25 cellular contexts compared by ENCODE assay signal in genomic region chr2:95018861-95019550, GRCh38. TPM values are rescaled to one million over a fixed set of nuclear protein-coding genes. Genes with fewer than 3 reads are reported as not detected.
A peak's percentile ranks its signal among the peaks of the same experiment; 100 is the strongest.
DNase-seq lines count a peak whose midpoint lies in the region; ATAC-seq, FAIRE-seq and TF ChIP-seq lines count a peak whose summit lies in the region.
"Had no signal": no experiment of that assay in that cellular context is flagged by ENCODE, and none has a peak within 500 bp of the region (broad histone marks: within the 10 kb centered on the region; RNA-seq: fewer than 3 reads in every experiment).

No MANE protein-coding gene starts in this region.

- H3K4ac ChIP-seq in H9 (ENCODE audit: low read depth, low read length) = no peak overlapping the region

- no peak overlapping the region for H2AFZ ChIP-seq in H9 (ENCODE audit: low read length)

- no peak overlapping the region for H3K18ac ChIP-seq in H9 (ENCODE audit: insufficient read length, low read depth, low read length)

- H2BK120ac ChIP-seq in H9 (ENCODE audit: low read depth, low read length, poor library complexity, severe bottlenecking) = no peak overlapping the region

- H3K4me3 Mint-ChIP-seq in H9 (no peak overlapping the region), nephron (no peak overlapping the region), mesothelial cell of epicardium (no peak overlapping the region)
- no peak overlapping the region for H3K4me3 Mint-ChIP-seq in activated CD4-positive, alpha-beta T cell treated with anti-CD3 and anti-CD28 coated beads, Interleukin-2, amount 10 ng/mL, durations not matched to agents 7 days and 5 days
- H3K4me3 Mint-ChIP-seq: brain; CD8-positive, alpha-beta memory T cell; immature natural killer cell; stimulated activated naive B cell treated with anti-CD40 and anti-IgM and Interleukin-4, amounts not matched to agents 10 μg/mL and 1 μg/mL and 100 μg/mL, for 72 hours; T-cell had no signal

- H3K9me3 ChIP-seq in H9 (ENCODE audit: control insufficient read depth, low read depth, low read length) (no peaks in the 10 kb centered on the region), esophagus squamous epithelium (no peaks in the 10 kb centered on the region), gastrocnemius medialis (no peaks in the 10 kb centered on the region)

- H3K27me3 ChIP-seq in H9 (ENCODE audit: insufficient read depth, low read length) (peaks cover 5% of the 10 kb centered on the region; the same call in 1 of the 2 replicates), esophagus squamous epithelium (peaks cover 0 to 28% (median 0%) of the 10 kb centered on the region in 4 donors), gastrocnemius medialis (peaks cover 0 to 15% (median 13%) of the 10 kb centered on the region in 3 donors)

- DNase-seq in H9 (no peak), RPMI8226 (peak; percentile 78), esophagus squamous epithelium (lab: John Stamatoyannopoulos, UW) (no peak), mesothelial cell of epicardium (ENCODE audit: low spot score in 2 of 2, unreplicated experiment in 2 of 2) (no peak), GM12891 (ENCODE audit: insufficient read length, low spot score) (no peak), gastrocnemius medialis (no peak)
- no peak for DNase-seq in activated CD4-positive, alpha-beta T cell treated with anti-CD3 and anti-CD28 coated beads, Interleukin-2, amount 10 ng/mL, durations not matched to agents 7 days and 5 days
- DNase-seq: activated CD4-positive, alpha-beta T cell treated with anti-CD3 and anti-CD28 coated beads for 48 hours; CD8-positive, alpha-beta memory T cell; GF-D8; immature natural killer cell; KBM-7; NCI-H2227 treated with DMSO at 0.1 percent for 48 hours; NCI-H82; occipital lobe; retina; stimulated activated naive B cell treated with anti-CD40 and anti-IgM and Interleukin-4, amounts not matched to agents 10 μg/mL and 1 μg/mL and 100 μg/mL, for 72 hours; T-cell had no signal

- peaks cover 4% of the 10 kb centered on the region; the same call in 1 of the 2 replicates for H3K4me1 ChIP-seq in H9 (ENCODE audit: insufficient read depth, low read length)
- H3K4me1 ChIP-seq in esophagus squamous epithelium = peaks cover 13 to 94% (median 28%) of the 10 kb centered on the region in 3 donors
- no peaks in the 10 kb centered on the region for H3K4me1 ChIP-seq in gastrocnemius medialis

- no peak overlapping the region for H2AK5ac ChIP-seq in H9 (ENCODE audit: insufficient read length, low read length)

- H3K27me3 Mint-ChIP-seq in H9 (ENCODE audit: low read depth) (peaks cover 54% of the 10 kb centered on the region), nephron (ENCODE audit: low read depth) (peaks cover 57% of the 10 kb centered on the region), mesothelial cell of epicardium (ENCODE audit: low read depth) (peaks cover 66% of the 10 kb centered on the region)
- no peaks in the 10 kb centered on the region for H3K27me3 Mint-ChIP-seq in activated CD4-positive, alpha-beta T cell treated with anti-CD3 and anti-CD28 coated beads, Interleukin-2, amount 10 ng/mL, durations not matched to agents 7 days and 5 days

- no peaks in the 10 kb centered on the region for H3K9me3 Mint-ChIP-seq in H9
- H3K9me3 Mint-ChIP-seq in nephron = peaks cover 2% of the 10 kb centered on the region
- H3K9me3 Mint-ChIP-seq in mesothelial cell of epicardium = no peaks in the 10 kb centered on the region
- H3K9me3 Mint-ChIP-seq in activated CD4-positive, alpha-beta T cell treated with anti-CD3 and anti-CD28 coated beads, Interleukin-2, amount 10 ng/mL, durations not matched to agents 7 days and 5 days = no peaks in the 10 kb centered on the region
- H3K9me3 Mint-ChIP-seq: CD8-positive, alpha-beta memory T cell; immature natural killer cell; stimulated activated naive B cell treated with anti-CD40 and anti-IgM and Interleukin-4, amounts not matched to agents 10 μg/mL and 1 μg/mL and 100 μg/mL, for 72 hours; T-cell had no signal

- no peaks in the 10 kb centered on the region for H4K20me1 ChIP-seq in H9 (ENCODE audit: control insufficient read depth, insufficient read depth, insufficient read length)

- intact Hi-C loops in esophagus squamous epithelium (cut with DNase I) (no loop called here), gastrocnemius medialis (cut with DNase I; ENCODE audit: low total_unique reads) (no loop called here)

- WGBS in H9 (ENCODE audit: extremely low coverage, insufficient read length, low lambda C conversion rate) = no CpG with 5 or more reads among the region's 12 CpGs
- 50 to 63% methylated on average over 12 of the region's 12 CpGs for WGBS in esophagus squamous epithelium, 2 donors

- TF ChIP-seq CTCF in H9 (conservative IDR thresholded peaks at IDR 0.05) (0 out of 3 replicates have a peak, but pooled peaks have one; percentile 16), esophagus squamous epithelium (IDR thresholded peaks at IDR 0.05) (no peak), nephron (IDR thresholded peaks at IDR 0.05; ENCODE audit: unreplicated experiment in 3 of 3) (no peak), mesothelial cell of epicardium (IDR thresholded peaks at IDR 0.05; ENCODE audit: unreplicated experiment) (no peak), gastrocnemius medialis (IDR thresholded peaks at IDR 0.05 in 4 of 5, conservative IDR thresholded peaks at IDR 0.05 in 1 of 5) (no peak)

- H2BK20ac ChIP-seq in H9 (ENCODE audit: low read depth, low read length, poor library complexity, severe bottlenecking) = no peak overlapping the region

- H3K9ac ChIP-seq in H9 (ENCODE audit: extremely low read depth, insufficient read length, low read length) = no peak overlapping the region

- no peak for FAIRE-seq in GM12891 (lab: Jason Lieb, UNC)
- FAIRE-seq: endometrium had no signal

- H3T11ph ChIP-seq in H9 (ENCODE audit: low read length) = no peak overlapping the region

- no peaks in the 10 kb centered on the region for H3K79me2 ChIP-seq in H9 (ENCODE audit: insufficient read depth, low read length)

- H3K23ac ChIP-seq in H9 (ENCODE audit: insufficient read length, low read depth, low read length) = no peak overlapping the region

- H3K14ac ChIP-seq in H9 (ENCODE audit: insufficient read depth, low read length) = no peak overlapping the region

- H3K27ac Mint-ChIP-seq in H9 (no peak overlapping the region), nephron (peak overlapping the region; percentile 56 to 83 (median 79)), mesothelial cell of epicardium (no peak overlapping the region)
- no peak overlapping the region for H3K27ac Mint-ChIP-seq in activated CD4-positive, alpha-beta T cell treated with anti-CD3 and anti-CD28 coated beads, Interleukin-2, amount 10 ng/mL, durations not matched to agents 7 days and 5 days
- H3K27ac Mint-ChIP-seq: brain; CD8-positive, alpha-beta memory T cell; immature natural killer cell; stimulated activated naive B cell treated with anti-CD40 and anti-IgM and Interleukin-4, amounts not matched to agents 10 μg/mL and 1 μg/mL and 100 μg/mL, for 72 hours; T-cell had no signal

- H4K91ac ChIP-seq in H9 (ENCODE audit: insufficient read length, low read depth, low read length) = no peak overlapping the region

- CTCF ChIA-PET in activated CD4-positive, alpha-beta T cell treated with anti-CD3 and anti-CD28 coated beads, Interleukin-2, amount 10 ng/mL, durations not matched to agents 7 days and 5 days (lab: Charles Lee) = interaction anchor here (0.7 to 10.0 kb wide), 2 partner anchors 20 to 59 kb away, joined by 3 to 149 read pairs; no protein-coding TSS in a partner anchor

- H3K4me3 ChIP-seq in esophagus squamous epithelium (no peak overlapping the region), gastrocnemius medialis (no peak overlapping the region)
- H3K4me3 ChIP-seq: coronary artery, smooth muscle cell had no signal

- no peaks in the 10 kb centered on the region for H3K79me1 ChIP-seq in H9 (ENCODE audit: insufficient read depth, low read depth, low read length, poor library complexity, severe bottlenecking)

- ATAC-seq in gastrocnemius medialis = no peak
- ATAC-seq: stimulated activated naive B cell treated with anti-CD40 and anti-IgM and Interleukin-4, amounts not matched to agents 10 μg/mL and 1 μg/mL and 100 μg/mL, for 72 hours; T-cell had no signal

- POLR2A ChIA-PET in activated CD4-positive, alpha-beta T cell treated with anti-CD3 and anti-CD28 coated beads, Interleukin-2, amount 10 ng/mL, durations not matched to agents 7 days and 5 days (lab: Charles Lee) = no interaction called here

- no peak overlapping the region for H2BK12ac ChIP-seq in H9 (ENCODE audit: insufficient read length, low read depth, low read length)

- H3K27ac ChIP-seq in H9 (ENCODE audit: insufficient read length, low read depth, low read length) = no peak overlapping the region
- peak overlapping the region; percentile 67 to 91 (median 88) for H3K27ac ChIP-seq in esophagus squamous epithelium
- H3K27ac ChIP-seq in gastrocnemius medialis = no peak overlapping the region
- H3K27ac ChIP-seq: coronary artery had no signal

- no peak overlapping the region for H3K56ac ChIP-seq in H9 (ENCODE audit: insufficient read length, low read depth, low read length)

- H4K8ac ChIP-seq in H9 (replicated peaks; ENCODE audit: insufficient read length, low read depth, low read length) = no peak overlapping the region

- in situ Hi-C loops in gastrocnemius medialis (cut with MboI; ENCODE audit: low sequenced_read_pairs in 4 of 4) = no loop called here

- H3K36me3 ChIP-seq in esophagus squamous epithelium = no peaks in the 10 kb centered on the region
- no peaks in the 10 kb centered on the region for H3K36me3 ChIP-seq in gastrocnemius medialis

- H3K4me1 Mint-ChIP-seq in H9 (peaks cover 29 to 39% of the 10 kb centered on the region in 2 experiments), nephron (peaks cover 38% of the 10 kb centered on the region), mesothelial cell of epicardium (no peaks in the 10 kb centered on the region)
- H3K4me1 Mint-ChIP-seq in activated CD4-positive, alpha-beta T cell treated with anti-CD3 and anti-CD28 coated beads, Interleukin-2, amount 10 ng/mL, durations not matched to agents 7 days and 5 days = peaks cover 38% of the 10 kb centered on the region
- H3K4me1 Mint-ChIP-seq: immature natural killer cell had no signal

- no peak overlapping the region for H2BK15ac ChIP-seq in H9 (ENCODE audit: low read depth, low read length)

- H3K23me2 ChIP-seq in H9 (ENCODE audit: insufficient read length, low read depth, low read length, poor library complexity, severe bottlenecking) = no peaks in the 10 kb centered on the region

- no peak overlapping the region for H3K4me2 ChIP-seq in H9 (ENCODE audit: insufficient read depth, insufficient read length, low read length)
- H3K4me2 ChIP-seq: smooth muscle cell had no signal

- H4K5ac ChIP-seq in H9 (ENCODE audit: insufficient read length, low read depth, low read length) = no peak overlapping the region

- H3K36me3 Mint-ChIP-seq in H9 (ENCODE audit: insufficient read depth in 1 of 3, low read depth in 3 of 3) = no peaks in the 10 kb centered on the region
- no peaks in the 10 kb centered on the region for H3K36me3 Mint-ChIP-seq in nephron (ENCODE audit: low read depth)
- H3K36me3 Mint-ChIP-seq in mesothelial cell of epicardium = no peaks in the 10 kb centered on the region
- H3K36me3 Mint-ChIP-seq in activated CD4-positive, alpha-beta T cell treated with anti-CD3 and anti-CD28 coated beads, Interleukin-2, amount 10 ng/mL, durations not matched to agents 7 days and 5 days (ENCODE audit: low read depth) = no peaks in the 10 kb centered on the region
- H3K36me3 Mint-ChIP-seq: brain; CD8-positive, alpha-beta memory T cell; immature natural killer cell; stimulated activated naive B cell treated with anti-CD40 and anti-IgM and Interleukin-4, amounts not matched to agents 10 μg/mL and 1 μg/mL and 100 μg/mL, for 72 hours; T-cell had no signal

- TF ChIP-seq POLR2A in esophagus squamous epithelium (IDR thresholded peaks at IDR 0.05) = no peak
- TF ChIP-seq POLR2A in GM12891 (IDR thresholded peaks at IDR 0.05; ENCODE audit: low read depth, low read length) = no peak
- TF ChIP-seq POLR2A in gastrocnemius medialis (IDR thresholded peaks at IDR 0.05) = no peak

- no peak overlapping the region for H2BK5ac ChIP-seq in H9 (ENCODE audit: insufficient read length, low read length)

RNA-seq across cellular contexts. Expression of gene MAL, which starts 6.5 kb away (rescaled TPM):
- total RNA-seq in H9 (2021) = not detected in 2 replicates
- 1,000 to 10,000 TPM in 1 of 4 donors, 100 to 1,000 TPM in 3; 469 to 1,903 (median 516) TPM for total RNA-seq in esophagus squamous epithelium
- total RNA-seq in mesothelial cell of epicardium = not detected in 3 replicates
- 11.2 TPM for polyA plus RNA-seq in GM12891 (2012; ENCODE audit: low read depth, missing spikeins)
- total RNA-seq in activated CD4-positive, alpha-beta T cell treated with anti-CD3 and anti-CD28 coated beads, Interleukin-2, amount 10 ng/mL, durations not matched to agents 7 days and 5 days = 100 to 1,000 TPM; 237 to 339 TPM
- 1 to 10 TPM in 1 of 4 donors, under 1 TPM in 2, not detected in 1; 0.64 to 2.4 (median 0.87) TPM for total RNA-seq in gastrocnemius medialis
- total RNA-seq: HT1080, lung microvascular endothelial cell, occipital lobe, smooth muscle cell had no signal
- polyA plus RNA-seq: smooth muscle cell had no signal

Comparison
In these comparisons a context has a peak if more than half of its experiments do, and no peak if none do; other contexts are left out.
1. H3K27ac ChIP-seq: peak in esophagus squamous epithelium (4 of 4); none in H9 (single experiment) and gastrocnemius medialis (0 of 4).
2. H3K27ac Mint-ChIP-seq: peak in nephron (3 of 3); none in H9 (0 of 3), mesothelial cell of epicardium (single experiment) and activated CD4-positive, alpha-beta T cell treated with anti-CD3 and anti-CD28 coated beads, Interleukin-2, amount 10 ng/mL, durations not matched to agents 7 days and 5 days (single experiment).
3. RNA of gene MAL, which starts 6.5 kb away (total RNA-seq): 469 to 1,903 TPM in esophagus squamous epithelium and 237 to 339 TPM in activated CD4-positive, alpha-beta T cell treated with anti-CD3 and anti-CD28 coated beads, Interleukin-2, amount 10 ng/mL, durations not matched to agents 7 days and 5 days; 0.64 to 2.4 TPM in gastrocnemius medialis, not detected in H9 and not detected in mesothelial cell of epicardium; every median in the first group is over 10 times any median in the second.